In genomic region chr10:69107667-69108066, GRCh38 we compare ENCODE assay signal across 21 cellular contexts. TPM values are rescaled to one million over a fixed set of nuclear protein-coding genes. Genes with fewer than 3 reads are reported as not detected.
"Had no signal": no experiment of that assay in that cellular context is flagged by ENCODE, and none has a peak within 500 bp of the region (broad histone marks: within the 10 kb centered on the region; RNA-seq: fewer than 3 reads in every experiment).

No MANE protein-coding gene starts in this region.

- ATAC-seq: esophagus mucosa had no signal

- H3K36me3 ChIP-seq: adrenal gland, breast epithelium, left ventricle myocardium inferior, thyroid gland had no signal

- FAIRE-seq: colon had no signal

- H3K27ac ChIP-seq: adrenal gland, breast epithelium, left ventricle myocardium inferior, spleen, thyroid gland had no signal

- H3K4me1 ChIP-seq: adrenal gland, breast epithelium, left ventricle myocardium inferior, thyroid gland had no signal

- H3K9me3 ChIP-seq: adrenal gland, breast epithelium, left ventricle myocardium inferior, spleen, thyroid gland had no signal

- H3K4me3 ChIP-seq: adrenal gland, breast epithelium, left ventricle myocardium inferior, spleen, thyroid gland had no signal

- H3K27me3 ChIP-seq: adrenal gland, breast epithelium, spleen, thyroid gland had no signal

- DNase-seq: activated CD4-positive, alpha-beta memory T cell treated with anti-CD3 and anti-CD28 coated beads for 36 hours; activated CD4-positive, alpha-beta T cell treated with anti-CD3 and anti-CD28 coated beads for 4 hours; activated CD4-positive, CD25-positive, alpha-beta regulatory T cell; activated naive CD4-positive, alpha-beta T cell; activated T-cell treated with anti-CD3 and anti-CD28 coated beads, Interleukin-2, amount 50 U/mL, for 24 hours; adrenal gland; effector memory CD4-positive, alpha-beta T cell; foreskin melanocyte; left ventricle myocardium inferior; naive thymus-derived CD8-positive, alpha-beta T cell; spleen; stimulated activated CD4-positive, alpha-beta T cell treated with anti-CD3 and anti-CD28 coated beads, Interleukin-4, amount 100 ng/mL, for 1 hour; stimulated activated naive CD4-positive, alpha-beta T cell treated with Interleukin-2 at 50 U/mL for 16 hours; substantia nigra; T-helper 1 cell; T-helper 9 cell; thyroid gland had no signal

RNA-seq across cellular contexts. Expression of gene SRGN, which starts 19.8 kb away (rescaled TPM):
- total RNA-seq: progenitor cell of endocrine pancreas had no signal
